8 cellular contexts compared by ENCODE assay signal in genomic region chr5:68216737-68217231, GRCh38. TPM values are rescaled to one million over a fixed set of nuclear protein-coding genes. Genes with fewer than 3 reads are reported as not detected.
DNase-seq lines count a peak whose midpoint lies in the region; ATAC-seq, FAIRE-seq and TF ChIP-seq lines count a peak whose summit lies in the region.

No MANE protein-coding gene starts in this region.

- peaks cover 4% of the 10 kb centered on the region for H3K9me3 Mint-ChIP-seq in activated CD8-positive, alpha-beta T cell treated with anti-CD3 and anti-CD28 coated beads for 36 hours

- peaks cover 44% of the 10 kb centered on the region for H3K4me1 Mint-ChIP-seq in activated CD8-positive, alpha-beta T cell treated with anti-CD3 and anti-CD28 coated beads for 36 hours (ENCODE audit: low read depth)

- WGBS in iPS DF 6.9 (ENCODE audit: insufficient coverage, insufficient read length), result no CpG with 5 or more reads among the region's 10 CpGs
- WGBS in small intestine, 3 donors, result 0 to 1% (median 0%) methylated on average over 10 of the region's 10 CpGs

- CTCF ChIA-PET in activated CD8-positive, alpha-beta T cell treated with anti-CD3 and anti-CD28 coated beads for 36 hours (lab: Charles Lee), result interaction anchor here (0.8 to 6.0 kb wide), 11 partner anchors 11 to 70 kb away, joined by 3 to 46 read pairs (median 5); no protein-coding TSS in a partner anchor

- POLR2A ChIA-PET in activated CD8-positive, alpha-beta T cell treated with anti-CD3 and anti-CD28 coated beads for 36 hours (lab: Charles Lee), result interaction anchor here (0.7 to 3.2 kb wide), 15 partner anchors 8 to 222 kb away, joined by 3 to 16 read pairs (median 4); no protein-coding TSS in a partner anchor

- H3K36me3 ChIP-seq in iPS DF 6.9 (ENCODE audit: control insufficient read depth, insufficient read depth, low read length), result no peaks in the 10 kb centered on the region
- H3K36me3 ChIP-seq in small intestine (ENCODE audit: control insufficient read depth in 2 of 2, insufficient read depth in 2 of 2, low read length in 2 of 2), result no peaks in the 10 kb centered on the region

- H3K27me3 Mint-ChIP-seq in activated CD8-positive, alpha-beta T cell treated with anti-CD3 and anti-CD28 coated beads for 36 hours, result no peaks in the 10 kb centered on the region

- ATAC-seq in HG03095 (IDR thresholded peaks at IDR 0.05; ENCODE audit: unreplicated experiment), result peak; percentile 4
- ATAC-seq in activated CD8-positive, alpha-beta T cell treated with anti-CD3 and anti-CD28 coated beads for 36 hours, result no peak

- no peaks in the 10 kb centered on the region for H3K4me1 ChIP-seq in iPS DF 6.9 (ENCODE audit: control insufficient read depth, insufficient read depth, low read length)
- H3K4me1 ChIP-seq in small intestine (ENCODE audit: control insufficient read depth in 2 of 2, insufficient read depth in 1 of 2, low read depth in 1 of 2, low read length in 1 of 2), result peaks cover 5 to 9% of the 10 kb centered on the region in 2 donors

- peaks cover 29% of the 10 kb centered on the region for H3K36me3 Mint-ChIP-seq in activated CD8-positive, alpha-beta T cell treated with anti-CD3 and anti-CD28 coated beads for 36 hours (ENCODE audit: low read depth)

- no peak for FAIRE-seq in small intestine (lab: Jason Lieb, UNC)

- H3K27ac ChIP-seq in iPS DF 6.9 (ENCODE audit: low read length) (no peak overlapping the region), small intestine (ENCODE audit: low read depth in 1 of 2, low read length in 1 of 2) (peak overlapping the region; percentile 99 to 100)

- DNase-seq in A172 (ENCODE audit: low spot score) (peak; percentile 35), GM12864 (ENCODE audit: low read depth) (no peak), iPS DF 6.9 (ENCODE audit: low read depth, low spot score) (no peak), small intestine (peak; percentile 41), amniotic stem cell (lab: John Stamatoyannopoulos, UW) (no peak)
- DNase-seq in activated CD8-positive, alpha-beta T cell treated with anti-CD3 and anti-CD28 coated beads for 36 hours, result no peak
- DNase-seq in activated CD4-positive, alpha-beta T cell treated with anti-CD3 and anti-CD28 coated beads, Interleukin-2, amount 50 U/mL, for 1 hour, result no peak

- H3K4me3 Mint-ChIP-seq in activated CD8-positive, alpha-beta T cell treated with anti-CD3 and anti-CD28 coated beads for 36 hours, result peak overlapping the region; percentile 97

- H3K27me3 ChIP-seq in iPS DF 6.9 (ENCODE audit: control insufficient read depth, insufficient read depth, low read length), result peaks cover 14% of the 10 kb centered on the region
- no peaks in the 10 kb centered on the region for H3K27me3 ChIP-seq in small intestine (ENCODE audit: control insufficient read depth in 2 of 2, insufficient read depth in 2 of 2, low read length in 2 of 2)

- peak overlapping the region; percentile 93 for H3K27ac Mint-ChIP-seq in activated CD8-positive, alpha-beta T cell treated with anti-CD3 and anti-CD28 coated beads for 36 hours

- no peaks in the 10 kb centered on the region for H3K9me3 ChIP-seq in iPS DF 6.9 (ENCODE audit: control insufficient read depth, insufficient read depth, low read length)
- H3K9me3 ChIP-seq in small intestine (ENCODE audit: control insufficient read depth, low read depth), result no peaks in the 10 kb centered on the region

- intact Hi-C loops in activated CD8-positive, alpha-beta T cell treated with anti-CD3 and anti-CD28 coated beads for 36 hours (cut with micrococcal nuclease), result loop anchor here (5.0 kb wide), 2 partner anchors 36 to 51 kb away; no protein-coding TSS in a partner anchor

- TF ChIP-seq CTCF in GM12864 (IDR thresholded peaks at IDR 0.05; ENCODE audit: low read depth, low read length, missing control alignments), result no peak
- no peak for TF ChIP-seq CTCF in activated CD8-positive, alpha-beta T cell treated with anti-CD3 and anti-CD28 coated beads for 36 hours (IDR thresholded peaks at IDR 0.05)

- peak overlapping the region; percentile 95 for H3K4me3 ChIP-seq in GM12864 (ENCODE audit: low read depth, low read length)
- peak overlapping the region; percentile 75; the same call in 1 of the 2 replicates for H3K4me3 ChIP-seq in iPS DF 6.9 (ENCODE audit: low read length)
- peak overlapping the region; percentile 97 to 99 for H3K4me3 ChIP-seq in small intestine (ENCODE audit: low read depth in 1 of 2, low read length in 2 of 2)

RNA-seq across cellular contexts. Expression of gene PIK3R1, which starts 1.2 kb away (rescaled TPM):
- 11.4 and 15.2 TPM in 2 replicates for total RNA-seq in A172 (2014; rRNA removed; shearing (Covaris generic))
- total RNA-seq in activated CD8-positive, alpha-beta T cell treated with anti-CD3 and anti-CD28 coated beads for 36 hours, result 10 to 100 TPM; 55.4 to 57.6 TPM
- polyA plus RNA-seq in small intestine, result 10 to 100 TPM in 1 of 3 donors, 1 to 10 TPM in 2; 9.2 to 31.1 (median 9.8) TPM

Comparison
In these comparisons a context has a peak if more than half of its experiments do, and no peak if none do; other contexts are left out.
1. DNase-seq: peak in A172 (single experiment) and small intestine (single experiment); none in GM12864 (single experiment), activated CD8-positive, alpha-beta T cell treated with anti-CD3 and anti-CD28 coated beads for 36 hours (single experiment), iPS DF 6.9 (single experiment), amniotic stem cell (single experiment) and activated CD4-positive, alpha-beta T cell treated with anti-CD3 and anti-CD28 coated beads, Interleukin-2, amount 50 U/mL, for 1 hour (single experiment).
2. Peak in every context shown above with its lines, with median percentiles within 50 percentile points of each other: H3K4me3 ChIP-seq.